8 cellular contexts compared by ENCODE assay signal in the genomic region with DNA sequence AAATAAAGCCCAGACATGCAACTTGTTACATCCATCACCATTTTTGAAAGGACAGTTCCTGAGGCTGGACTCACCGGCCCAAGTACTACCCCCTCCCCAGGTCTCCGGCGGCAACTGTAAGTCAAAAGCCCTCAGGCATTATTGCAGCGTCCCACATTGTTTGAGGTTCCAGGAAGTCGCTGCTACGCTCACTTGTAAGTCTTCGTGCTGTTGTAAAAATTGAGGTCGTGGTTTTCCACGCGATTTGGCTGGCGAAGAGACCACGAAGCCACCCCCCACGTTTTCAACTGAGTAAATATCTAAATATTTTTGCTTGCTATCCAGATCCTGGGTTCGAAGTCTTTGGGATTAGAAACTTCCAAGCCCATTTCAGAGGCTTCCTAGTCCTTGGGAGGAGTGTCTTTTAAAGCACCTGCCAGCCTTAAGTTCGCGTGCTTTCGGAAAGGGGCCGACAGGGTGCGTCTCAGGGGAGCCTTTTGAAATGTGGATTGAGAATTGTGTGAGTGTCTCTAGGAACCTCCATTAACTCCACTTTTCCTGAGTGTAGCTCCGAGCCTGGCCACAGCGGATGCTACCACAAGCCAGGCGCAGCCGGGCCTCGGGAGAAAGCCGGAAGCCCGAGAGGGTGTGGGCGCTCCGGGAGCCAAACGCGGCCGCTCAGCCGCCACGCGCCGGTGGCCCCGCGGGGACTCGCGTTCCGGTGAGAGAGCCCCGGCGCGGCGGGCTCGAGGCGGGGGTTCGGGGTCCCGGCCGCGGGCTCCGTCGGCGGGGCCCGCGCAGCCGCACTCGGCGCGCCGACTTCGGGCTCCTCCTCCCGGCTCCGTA. TPM values are rescaled to one million over a fixed set of nuclear protein-coding genes. Genes with fewer than 3 reads are reported as not detected.
DNase-seq lines count a peak whose midpoint lies in the region; ATAC-seq and TF ChIP-seq lines count a peak whose summit lies in the region.

Gene FNDC3A (plus strand): TSS at position 812 of the 825 bp plus-strand sequence. CDS start 30,279 bp downstream, outside the sequence.

- intact Hi-C loops in T-helper 2 cell treated with Interferon-gamma antibody and Interleukin-4, amounts not matched to agents 100 ng/mL and 5 ng/mL, for 36 hours (cut with micrococcal nuclease): loop anchor here (1.0 to 10.0 kb wide), 7 partner anchors 170 to 881 kb away; partner anchors contain the start of genes CAB39L, CDADC1, ITM2B and MED4

- H2AFZ ChIP-seq in smooth muscle cell (ENCODE audit: low read depth): peak within 1 kb of the TSS; percentile 98

- H3K9ac ChIP-seq in smooth muscle cell (ENCODE audit: low read depth): peak within 1 kb of the TSS; percentile 89

- no peaks in the 10 kb centered on the region for H4K20me1 ChIP-seq in smooth muscle cell (ENCODE audit: low read depth)

- peak within 1 kb of the TSS; percentile 91 for H3K27ac ChIP-seq in smooth muscle cell (ENCODE audit: low read depth)

- H3K27me3 ChIP-seq in smooth muscle cell (ENCODE audit: low read depth): no peaks in the 10 kb centered on the region

- DNase-seq in ELR (ENCODE audit: low read depth): peak; percentile 75
- peak; percentile 62 for DNase-seq in LoVo (ENCODE audit: low spot score)
- peak; percentile 69 to 70 for DNase-seq in cardiac fibroblast (ENCODE audit: low read depth in 2 of 2)
- peak; percentile 67 for DNase-seq in iris pigment epithelial cell (ENCODE audit: low read depth)
- DNase-seq in smooth muscle cell (lab: John Stamatoyannopoulos, UW; ENCODE audit: unreplicated experiment): peak; percentile 19
- no peak for DNase-seq in DMS114 treated with DMSO at 0.1 percent for 48 hours (lab: John Stamatoyannopoulos, UW; ENCODE audit: unreplicated experiment)

- peak within 1 kb of the TSS; percentile 94 for H3K4me2 ChIP-seq in smooth muscle cell

- peak; percentile 21 for ATAC-seq in GM21717 (IDR thresholded peaks at IDR 0.05; ENCODE audit: unreplicated experiment)

- TF ChIP-seq CTCF in cardiac fibroblast (IDR thresholded peaks at IDR 0.05; ENCODE audit: low read depth, low read length) (peak; percentile 15), smooth muscle cell (IDR thresholded peaks at IDR 0.05; ENCODE audit: borderline replicate concordance, insufficient read depth, poor library complexity, severe bottlenecking) (peak; percentile 8)

- peaks cover 38% of the 10 kb centered on the region for H3K4me1 ChIP-seq in smooth muscle cell (ENCODE audit: low read depth)

- no peaks in the 10 kb centered on the region for H3K36me3 ChIP-seq in smooth muscle cell (ENCODE audit: low read depth)

- H3K9me3 ChIP-seq in smooth muscle cell (replicated peaks; ENCODE audit: low read depth): no peaks in the 10 kb centered on the region

- peaks cover 42% of the 10 kb centered on the region for H3K79me2 ChIP-seq in smooth muscle cell (ENCODE audit: low read depth)

- H3F3A ChIP-seq in smooth muscle cell (ENCODE audit: low read depth): peaks cover 10% of the 10 kb centered on the region

- WGBS in smooth muscle cell (ENCODE audit: low lambda C conversion rate): 3% methylated on average over 56 of the region's 63 CpGs

- H3K4me3 ChIP-seq in cardiac fibroblast (replicated peaks in 1 of 2; ENCODE audit: low read depth in 2 of 2, low read length in 2 of 2) (peak within 1 kb of the TSS; percentile 79 to 86), smooth muscle cell (peak within 1 kb of the TSS; percentile 97)

RNA-seq across cellular contexts. Expression of gene FNDC3A, which starts in this region (rescaled TPM):
- total RNA-seq in T-helper 2 cell treated with Interferon-gamma antibody and Interleukin-4, amounts not matched to agents 100 ng/mL and 5 ng/mL, for 36 hours: 27.2 and 27.8 TPM in 2 replicates
- 104 and 108 TPM in 2 replicates for total RNA-seq in smooth muscle cell
- 21.7 and 22.0 TPM in 2 replicates for polyA plus RNA-seq in smooth muscle cell
